In the genomic region with DNA sequence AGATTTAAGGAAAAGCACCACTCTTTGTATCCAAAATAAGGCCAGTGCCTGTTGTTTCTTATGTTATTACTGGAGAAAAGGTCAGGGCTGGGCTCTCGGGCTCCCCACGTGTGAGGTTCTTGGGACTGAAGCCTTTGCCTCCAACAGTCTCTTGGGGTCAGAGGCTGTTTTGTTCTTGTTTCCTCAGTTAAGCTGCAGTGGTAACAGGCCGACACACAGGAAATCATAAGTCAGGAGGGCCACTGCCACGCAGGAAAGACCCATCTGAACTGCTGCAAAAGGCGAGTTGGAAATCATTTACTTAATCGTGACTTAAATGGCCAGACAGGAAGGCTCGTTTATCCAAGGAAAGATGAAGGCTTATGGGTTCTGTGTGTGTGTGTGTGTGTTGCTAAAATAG, we compare ENCODE assay signal across 1 cellular context.
TF ChIP-seq lines count a peak whose summit lies in the region.

No MANE protein-coding gene starts in this region.

TF ChIP-seq in endothelial cell of umbilical vein, 7 proteins besides CTCF, POLR2A, EP300 and RAD21 (continued from another document):
- TF ChIP-seq, protein P1, sequence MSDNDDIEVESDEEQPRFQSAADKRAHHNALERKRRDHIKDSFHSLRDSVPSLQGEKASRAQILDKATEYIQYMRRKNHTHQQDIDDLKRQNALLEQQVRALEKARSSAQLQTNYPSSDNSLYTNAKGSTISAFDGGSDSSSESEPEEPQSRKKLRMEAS (IDR thresholded peaks at IDR 0.05; ENCODE audit: insufficient read depth, insufficient read length): no peak
- no peak for TF ChIP-seq POLR2AphosphoS5 (IDR thresholded peaks at IDR 0.05; ENCODE audit: insufficient read depth, low read depth, low read length)
- TF ChIP-seq JUN (IDR thresholded peaks at IDR 0.05; ENCODE audit: borderline replicate concordance, insufficient read depth, insufficient read length, low read depth): no peak
- TF ChIP-seq FOS (IDR thresholded peaks at IDR 0.05; ENCODE audit: borderline replicate concordance, insufficient read depth, low read length): no peak
